In the genomic region with DNA sequence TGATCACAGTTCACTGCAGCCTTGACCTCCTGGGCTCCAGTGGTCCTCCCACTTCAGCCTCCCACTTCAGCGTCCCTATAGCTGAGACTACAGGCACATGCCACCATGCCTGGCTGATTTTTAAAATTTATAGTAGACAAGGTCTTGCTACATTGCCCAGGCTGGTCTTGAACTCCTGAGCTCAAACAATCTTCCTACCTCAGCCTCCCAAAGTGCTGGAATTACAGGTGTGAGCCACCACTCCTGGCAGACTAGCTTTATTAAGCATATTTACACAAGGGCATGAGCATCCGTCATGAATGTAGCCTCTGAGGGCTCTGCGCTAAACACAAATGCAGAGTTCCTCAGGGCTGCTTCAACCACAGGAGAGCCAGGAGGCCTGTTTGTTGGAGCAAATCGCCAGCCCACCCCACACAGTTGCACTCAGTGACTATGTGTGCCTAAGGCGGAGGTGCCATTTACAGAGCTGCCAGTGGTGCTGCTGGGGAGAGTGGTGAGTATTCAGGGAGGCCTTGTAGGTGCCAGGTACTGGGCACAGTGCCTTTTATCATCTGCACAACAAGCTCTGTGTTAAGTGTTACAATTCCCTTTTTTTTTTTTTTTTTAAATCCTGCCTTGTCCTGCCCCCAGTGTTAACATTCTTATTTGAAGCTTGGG, we compare ENCODE assay signal across 1 cellular context.
TF ChIP-seq lines count a peak whose summit lies in the region.

No MANE protein-coding gene starts in this region.

TF ChIP-seq in HepG2, 621 proteins besides CTCF, POLR2A, EP300 and RAD21 (continued from another document):
- TF ChIP-seq, protein P1, sequence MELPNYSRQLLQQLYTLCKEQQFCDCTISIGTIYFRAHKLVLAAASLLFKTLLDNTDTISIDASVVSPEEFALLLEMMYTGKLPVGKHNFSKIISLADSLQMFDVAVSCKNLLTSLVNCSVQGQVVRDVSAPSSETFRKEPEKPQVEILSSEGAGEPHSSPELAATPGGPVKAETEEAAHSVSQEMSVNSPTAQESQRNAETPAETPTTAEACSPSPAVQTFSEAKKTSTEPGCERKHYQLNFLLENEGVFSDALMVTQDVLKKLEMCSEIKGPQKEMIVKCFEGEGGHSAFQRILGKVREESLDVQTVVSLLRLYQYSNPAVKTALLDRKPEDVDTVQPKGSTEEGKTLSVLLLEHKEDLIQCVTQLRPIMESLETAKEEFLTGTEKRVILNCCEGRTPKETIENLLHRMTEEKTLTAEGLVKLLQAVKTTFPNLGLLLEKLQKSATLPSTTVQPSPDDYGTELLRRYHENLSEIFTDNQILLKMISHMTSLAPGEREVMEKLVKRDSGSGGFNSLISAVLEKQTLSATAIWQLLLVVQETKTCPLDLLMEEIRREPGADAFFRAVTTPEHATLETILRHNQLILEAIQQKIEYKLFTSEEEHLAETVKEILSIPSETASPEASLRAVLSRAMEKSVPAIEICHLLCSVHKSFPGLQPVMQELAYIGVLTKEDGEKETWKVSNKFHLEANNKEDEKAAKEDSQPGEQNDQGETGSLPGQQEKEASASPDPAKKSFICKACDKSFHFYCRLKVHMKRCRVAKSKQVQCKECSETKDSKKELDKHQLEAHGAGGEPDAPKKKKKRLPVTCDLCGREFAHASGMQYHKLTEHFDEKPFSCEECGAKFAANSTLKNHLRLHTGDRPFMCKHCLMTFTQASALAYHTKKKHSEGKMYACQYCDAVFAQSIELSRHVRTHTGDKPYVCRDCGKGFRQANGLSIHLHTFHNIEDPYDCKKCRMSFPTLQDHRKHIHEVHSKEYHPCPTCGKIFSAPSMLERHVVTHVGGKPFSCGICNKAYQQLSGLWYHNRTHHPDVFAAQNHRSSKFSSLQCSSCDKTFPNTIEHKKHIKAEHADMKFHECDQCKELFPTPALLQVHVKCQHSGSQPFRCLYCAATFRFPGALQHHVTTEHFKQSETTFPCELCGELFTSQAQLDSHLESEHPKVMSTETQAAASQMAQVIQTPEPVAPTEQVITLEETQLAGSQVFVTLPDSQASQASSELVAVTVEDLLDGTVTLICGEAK (IDR thresholded peaks at IDR 0.05): no peak
- TF ChIP-seq, protein P1 (CRISPR knock-in tag; IDR thresholded peaks at IDR 0.05): 0 out of 2 replicates have a peak, but pooled peaks have one; percentile 0
- TF ChIP-seq, protein P2, sequence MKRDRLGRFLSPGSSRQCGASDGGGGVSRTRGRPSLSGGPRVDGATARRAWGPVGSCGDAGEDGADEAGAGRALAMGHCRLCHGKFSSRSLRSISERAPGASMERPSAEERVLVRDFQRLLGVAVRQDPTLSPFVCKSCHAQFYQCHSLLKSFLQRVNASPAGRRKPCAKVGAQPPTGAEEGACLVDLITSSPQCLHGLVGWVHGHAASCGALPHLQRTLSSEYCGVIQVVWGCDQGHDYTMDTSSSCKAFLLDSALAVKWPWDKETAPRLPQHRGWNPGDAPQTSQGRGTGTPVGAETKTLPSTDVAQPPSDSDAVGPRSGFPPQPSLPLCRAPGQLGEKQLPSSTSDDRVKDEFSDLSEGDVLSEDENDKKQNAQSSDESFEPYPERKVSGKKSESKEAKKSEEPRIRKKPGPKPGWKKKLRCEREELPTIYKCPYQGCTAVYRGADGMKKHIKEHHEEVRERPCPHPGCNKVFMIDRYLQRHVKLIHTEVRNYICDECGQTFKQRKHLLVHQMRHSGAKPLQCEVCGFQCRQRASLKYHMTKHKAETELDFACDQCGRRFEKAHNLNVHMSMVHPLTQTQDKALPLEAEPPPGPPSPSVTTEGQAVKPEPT (CRISPR knock-in tag; IDR thresholded peaks at IDR 0.05; ENCODE audit: low read depth): no peak
- TF ChIP-seq, protein P3, sequence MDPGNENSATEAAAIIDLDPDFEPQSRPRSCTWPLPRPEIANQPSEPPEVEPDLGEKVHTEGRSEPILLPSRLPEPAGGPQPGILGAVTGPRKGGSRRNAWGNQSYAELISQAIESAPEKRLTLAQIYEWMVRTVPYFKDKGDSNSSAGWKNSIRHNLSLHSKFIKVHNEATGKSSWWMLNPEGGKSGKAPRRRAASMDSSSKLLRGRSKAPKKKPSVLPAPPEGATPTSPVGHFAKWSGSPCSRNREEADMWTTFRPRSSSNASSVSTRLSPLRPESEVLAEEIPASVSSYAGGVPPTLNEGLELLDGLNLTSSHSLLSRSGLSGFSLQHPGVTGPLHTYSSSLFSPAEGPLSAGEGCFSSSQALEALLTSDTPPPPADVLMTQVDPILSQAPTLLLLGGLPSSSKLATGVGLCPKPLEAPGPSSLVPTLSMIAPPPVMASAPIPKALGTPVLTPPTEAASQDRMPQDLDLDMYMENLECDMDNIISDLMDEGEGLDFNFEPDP (CRISPR knock-in tag; conservative IDR thresholded peaks at IDR 0.05): 0 out of 2 replicates have a peak, but pooled peaks have one; percentile 72
- no peak for TF ChIP-seq CHCHD3 (CRISPR knock-in tag; IDR thresholded peaks at IDR 0.05)
